Comparison of ENCODE assay signal across 18 cellular contexts in genomic region chrX:2371026-2371778, GRCh38.
A peak's percentile ranks its signal among the peaks of the same experiment; 100 is the strongest.
DNase-seq lines count a peak whose midpoint lies in the region; ATAC-seq, FAIRE-seq and TF ChIP-seq lines count a peak whose summit lies in the region.
"Had no signal": no experiment of that assay in that cellular context is flagged by ENCODE, and none has a peak within 500 bp of the region (broad histone marks: within the 10 kb centered on the region; RNA-seq: fewer than 3 reads in every experiment).

No MANE protein-coding gene starts in this region.

- DNase-seq in GM12891 (ENCODE audit: insufficient read length, low spot score): no peak
- DNase-seq in SK-N-MC (ENCODE audit: low read depth, low spot score): peak; percentile 24
- DNase-seq in fibroblast of villous mesenchyme (ENCODE audit: low read depth): peak; percentile 28
- no peak for DNase-seq in omental fat pad (ENCODE audit: low spot score)
- DNase-seq in NCI-H2107 treated with DMSO at 0.1 percent for 48 hours (lab: John Stamatoyannopoulos, UW; ENCODE audit: unreplicated experiment): no peak
- DNase-seq in ACHN: no peak
- DNase-seq in NCI-H345 treated with DMSO at 0.1 percent for 48 hours (lab: John Stamatoyannopoulos, UW; ENCODE audit: unreplicated experiment): no peak
- no peak for DNase-seq in testis
- DNase-seq: activated naive CD4-positive, alpha-beta T cell treated with anti-CD3 and anti-CD28 coated beads, Interleukin-2, amount 10 ng/mL, durations not matched to agents 7 days and 5 days; C1 segment of cervical spinal cord; esophagus squamous epithelium; left lung; NCI-H1105 treated with DMSO at 0.1 percent for 48 hours; NCI-H2171 treated with DMSO at 0.1 percent for 48 hours; pancreas had no signal

- H3K4me3 ChIP-seq in SK-N-MC: peak overlapping the region; percentile 49; the same call in 1 of the 2 replicates
- no peak overlapping the region for H3K4me3 ChIP-seq in fibroblast of villous mesenchyme (ENCODE audit: low read depth, low read length)
- H3K4me3 ChIP-seq in testis: no peak overlapping the region
- H3K4me3 ChIP-seq: esophagus squamous epithelium, HAP-1, left lung, pancreas, smooth muscle cell had no signal

- no peak overlapping the region for H3K27ac ChIP-seq in SK-N-MC
- no peak overlapping the region for H3K27ac ChIP-seq in testis
- H3K27ac ChIP-seq: esophagus squamous epithelium, left lung, pancreas, RWPE1 had no signal

- peak; percentile 43 for FAIRE-seq in GM12891 (lab: Jason Lieb, UNC)
- FAIRE-seq: pancreas had no signal

- H3K27me3 ChIP-seq in testis: no peaks in the 10 kb centered on the region
- H3K27me3 ChIP-seq: esophagus squamous epithelium, left lung, pancreas had no signal

- ATAC-seq in omental fat pad (ENCODE audit: low FRiP score): peak; percentile 86
- ATAC-seq: left lung had no signal

- TF ChIP-seq POLR2A in GM12891 (IDR thresholded peaks at IDR 0.05; ENCODE audit: low read depth, low read length) (no peak), testis (IDR thresholded peaks at IDR 0.05) (no peak)

- H3K36me3 ChIP-seq in SK-N-MC (ENCODE audit: insufficient read depth, low read length) (no peaks in the 10 kb centered on the region), testis (ENCODE audit: low read depth, missing control alignments) (no peaks in the 10 kb centered on the region)
- H3K36me3 ChIP-seq: HAP-1, pancreas had no signal

- no peak overlapping the region for H3K9ac ChIP-seq in SK-N-MC (ENCODE audit: insufficient read length)

- TF ChIP-seq CTCF in fibroblast of villous mesenchyme (IDR thresholded peaks at IDR 0.05; ENCODE audit: insufficient read depth, low read depth, low read length): no peak
- TF ChIP-seq CTCF in omental fat pad (IDR thresholded peaks at IDR 0.05): no peak
- TF ChIP-seq CTCF in testis (IDR thresholded peaks at IDR 0.05): no peak

- H3K4me1 ChIP-seq in testis: no peaks in the 10 kb centered on the region
- H3K4me1 ChIP-seq: esophagus squamous epithelium, HAP-1, left lung, pancreas had no signal

- in situ Hi-C loops in ACHN (cut with HindIII; ENCODE audit: low pct_ligation_motif_present, low pct_unique_long_range_greater_than_20kb, low sequenced_read_pairs): no loop called here

- intact Hi-C loops in testis (cut with DNase I; ENCODE audit: low total_unique reads): no loop called here

- H3K9me3 ChIP-seq in SK-N-MC (ENCODE audit: low read depth, low read length): no peaks in the 10 kb centered on the region
- H3K9me3 ChIP-seq in testis: no peaks in the 10 kb centered on the region
- H3K9me3 ChIP-seq: esophagus squamous epithelium, HAP-1, left lung, pancreas had no signal

- WGBS in testis, 2 donors: 52 to 61% methylated on average over 19 to 20 of the region's 20 CpGs

TF ChIP-seq in GM12891, 5 proteins besides CTCF, POLR2A, EP300 and RAD21:
- TF ChIP-seq SPI1 (IDR thresholded peaks at IDR 0.05; ENCODE audit: low read depth, low read length) (no peak), POU2F2 (IDR thresholded peaks at IDR 0.05; ENCODE audit: low read depth, low read length) (no peak), PAX5 (IDR thresholded peaks at IDR 0.05; ENCODE audit: insufficient read depth, low read length, severe bottlenecking) (no peak), POLR2AphosphoS5 (IDR thresholded peaks at IDR 0.05; ENCODE audit: low read depth, low read length) (no peak), TAF1 (IDR thresholded peaks at IDR 0.05; ENCODE audit: low read depth, low read length) (no peak)

Comparison
In these comparisons a context has a peak if more than half of its experiments do, and no peak if none do; other contexts are left out.
1. DNase-seq: peak in SK-N-MC (single experiment) and fibroblast of villous mesenchyme (single experiment); none in GM12891 (single experiment), omental fat pad (single experiment), NCI-H2107 treated with DMSO at 0.1 percent for 48 hours (single experiment), ACHN (single experiment), NCI-H345 treated with DMSO at 0.1 percent for 48 hours (single experiment) and testis (single experiment).